ENCODE assay signal across 8 cellular contexts in the genomic region with DNA sequence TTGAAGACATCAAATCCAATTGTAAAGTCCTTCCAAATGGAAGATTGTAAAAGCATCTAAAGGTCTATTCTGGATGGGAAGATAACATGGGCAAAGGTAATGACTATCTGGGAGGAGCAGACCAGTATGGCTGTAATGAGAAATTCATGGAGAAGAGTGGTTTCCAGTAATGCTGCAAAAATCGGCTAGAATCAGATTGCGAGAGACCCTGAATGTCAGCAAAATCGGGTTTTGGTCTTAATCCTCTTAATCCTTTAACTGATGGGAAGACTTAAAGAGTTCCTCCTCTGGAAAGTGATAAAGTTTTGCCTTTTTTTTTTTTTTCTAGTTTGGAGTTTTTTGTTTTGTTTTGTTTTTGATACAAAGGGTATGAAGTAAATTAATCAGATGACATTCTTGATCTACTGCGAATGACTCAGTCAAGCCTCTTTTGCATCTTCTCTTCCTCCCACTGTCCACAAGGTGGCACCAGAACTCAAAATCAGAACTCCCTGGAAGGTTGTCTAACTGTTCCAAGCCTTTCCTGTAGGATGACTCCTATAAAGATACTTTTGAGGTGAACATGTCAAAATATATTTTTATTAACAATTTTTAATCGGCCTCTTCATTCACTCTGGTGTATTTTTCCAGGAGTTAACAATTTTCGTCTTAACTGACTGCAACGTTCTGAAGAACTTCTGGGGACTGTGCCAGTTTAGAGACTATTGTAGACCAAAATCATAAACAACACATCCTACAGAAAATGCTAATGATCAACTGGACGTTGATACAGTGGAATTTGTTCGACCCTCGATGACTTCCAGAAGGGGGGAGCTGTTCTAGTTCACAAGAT.
A peak's percentile ranks its signal among the peaks of the same experiment; 100 is the strongest.
DNase-seq lines count a peak whose midpoint lies in the region; ATAC-seq and TF ChIP-seq lines count a peak whose summit lies in the region.

No MANE protein-coding gene starts in this region.

- no peak overlapping the region for H3K27ac ChIP-seq in upper lobe of right lung

- no peaks in the 10 kb centered on the region for H3K27me3 ChIP-seq in upper lobe of right lung

- H3K4me1 ChIP-seq in upper lobe of right lung, result no peaks in the 10 kb centered on the region

- TF ChIP-seq CTCF in upper lobe of right lung (IDR thresholded peaks at IDR 0.05), result peak; percentile 81

- H3K36me3 ChIP-seq in upper lobe of right lung, result no peaks in the 10 kb centered on the region

- ATAC-seq in GM18499 (IDR thresholded peaks at IDR 0.05; ENCODE audit: insufficient read depth, unreplicated experiment) (peak; percentile 69), HG02763 (IDR thresholded peaks at IDR 0.05; ENCODE audit: unreplicated experiment) (peak; percentile 69), upper lobe of right lung (peak; percentile 90)

- H3K4me3 ChIP-seq in upper lobe of right lung, result no peak overlapping the region

- peak; percentile 79 for DNase-seq in Ammon's horn (ENCODE audit: low spot score)
- peak; percentile 66 for DNase-seq in NCI-H1092 (lab: John Stamatoyannopoulos, UW)
- peak; percentile 28 for DNase-seq in T1000 (lab: John Stamatoyannopoulos, UW)
- peak; percentile 49 for DNase-seq in epidermal melanocyte (ENCODE audit: insufficient read length, low spot score)
- peak; percentile 66 for DNase-seq in mucosa of gallbladder (ENCODE audit: low spot score)
- DNase-seq in upper lobe of right lung, result no peak

- intact Hi-C loops in upper lobe of right lung (cut with DNase I), result no loop called here

- no peaks in the 10 kb centered on the region for H3K9me3 ChIP-seq in upper lobe of right lung
